1 cellular context compared by ENCODE assay signal in genomic region chr16:85683363-85683762, GRCh38.
TF ChIP-seq lines count a peak whose summit lies in the region.

No MANE protein-coding gene starts in this region.

TF ChIP-seq in H1, 55 proteins besides CTCF, POLR2A, EP300 and RAD21:
- TF ChIP-seq BCL11A (IDR thresholded peaks at IDR 0.05; ENCODE audit: low read depth in 2 of 2, low read length in 2 of 2), result no peak
- no peak for TF ChIP-seq KDM1A (IDR thresholded peaks at IDR 0.05; ENCODE audit: borderline replicate concordance, low read length)
- no peak for TF ChIP-seq JUN (IDR thresholded peaks at IDR 0.05; ENCODE audit: low read depth, low read length)
